ENCODE assay signal across 8 cellular contexts in the genomic region with DNA sequence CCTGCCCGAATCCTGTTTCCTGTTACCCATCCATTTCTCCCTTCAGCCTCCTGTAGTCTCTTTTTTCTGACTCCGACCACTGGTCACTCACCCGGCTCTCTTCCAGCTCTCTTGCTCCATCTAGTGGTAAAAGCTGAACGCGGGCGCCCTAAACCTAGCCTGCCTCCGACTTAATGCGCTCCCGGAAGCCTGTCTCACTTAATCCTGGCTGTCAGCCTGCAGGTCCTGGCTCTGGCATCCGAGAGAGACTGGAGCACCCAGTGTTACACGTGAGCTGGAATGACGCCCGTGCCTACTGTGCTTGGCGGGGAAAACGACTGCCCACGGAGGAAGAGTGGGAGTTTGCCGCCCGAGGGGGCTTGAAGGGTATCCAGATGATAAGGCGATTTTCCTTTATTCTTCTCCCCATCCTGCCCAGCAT. TPM values are rescaled to one million over a fixed set of nuclear protein-coding genes. Genes with fewer than 3 reads are reported as not detected.
DNase-seq lines count a peak whose midpoint lies in the region; ATAC-seq lines count a peak whose summit lies in the region.

No MANE protein-coding gene starts in this region.

- H3K9me3 Mint-ChIP-seq in CD4-positive, alpha-beta memory T cell, result no peaks in the 10 kb centered on the region

- peak; percentile 93 for ATAC-seq in GM19372 (IDR thresholded peaks at IDR 0.05; ENCODE audit: low read depth, unreplicated experiment)
- ATAC-seq in HG03439 (IDR thresholded peaks at IDR 0.05; ENCODE audit: unreplicated experiment), result peak; percentile 87

- H3K27ac ChIP-seq in CD4-positive, alpha-beta memory T cell (ENCODE audit: low read depth, low read length), result no peak overlapping the region

- no peak overlapping the region for H3K4me3 ChIP-seq in CD4-positive, alpha-beta memory T cell (ENCODE audit: low read length in 2 of 2)

- no peaks in the 10 kb centered on the region for H3K27me3 Mint-ChIP-seq in CD4-positive, alpha-beta memory T cell

- peaks cover 18% of the 10 kb centered on the region for H3K36me3 ChIP-seq in CD4-positive, alpha-beta memory T cell (ENCODE audit: insufficient read depth, low read length)

- peaks cover 3 to 6% (median 6%) of the 10 kb centered on the region in 4 donors for H3K4me1 Mint-ChIP-seq in CD4-positive, alpha-beta memory T cell

- POLR2A ChIA-PET in CD4-positive, alpha-beta memory T cell (lab: Charles Lee; ENCODE audit: partially characterized antibody), result interaction anchor here (1.0 to 3.6 kb wide), 2 partner anchors 10 to 433 kb away, joined by 3 to 22 read pairs; partner anchors contain the start of gene SUMF2

- no peaks in the 10 kb centered on the region for H3K9me3 ChIP-seq in CD4-positive, alpha-beta memory T cell (ENCODE audit: control insufficient read depth in 1 of 2, low read length in 2 of 2)

- peak; percentile 50 to 71 (median 56) for DNase-seq in CD4-positive, alpha-beta memory T cell
- DNase-seq in NCI-H526 treated with DMSO at 0.1 percent for 48 hours (lab: John Stamatoyannopoulos, UW) (peak; percentile 71), dermis microvascular lymphatic vessel endothelial cell (ENCODE audit: low read depth in 2 of 2) (peak; percentile 81 to 90), lung microvascular endothelial cell (ENCODE audit: low read depth in 2 of 2) (peak; percentile 87 to 91)
- DNase-seq in activated CD4-positive, alpha-beta T cell treated with anti-CD3 and anti-CD28 coated beads, Interleukin-2, amount 50 U/mL, for 24 hours (ENCODE audit: low read depth in 1 of 2, low spot score in 1 of 2), result peak; percentile 45 to 53
- peak; percentile 25 to 32 for DNase-seq in stimulated activated CD8-positive, alpha-beta memory T cell treated with anti-CD3 and anti-CD28 coated beads, Interleukin-2, amount 100 ng/mL, for 1 hour (ENCODE audit: low read depth in 2 of 2)

- H3K27ac Mint-ChIP-seq in CD4-positive, alpha-beta memory T cell, result peak overlapping the region in 6 of 7 donors; percentile 6 to 86 (median 72)

- H3K4me1 ChIP-seq in CD4-positive, alpha-beta memory T cell (ENCODE audit: insufficient read depth, low read length), result no peaks in the 10 kb centered on the region

- CTCF ChIA-PET in CD4-positive, alpha-beta memory T cell (lab: Charles Lee; ENCODE audit: partially characterized antibody), result interaction anchor here (0.6 to 12.0 kb wide), 30 partner anchors 9 to 572 kb away, joined by 3 to 240 read pairs (median 6); partner anchors contain the start of genes CHCHD2, NIPSNAP2, PHKG1 and PSPH

- no peaks in the 10 kb centered on the region for H3K27me3 ChIP-seq in CD4-positive, alpha-beta memory T cell (ENCODE audit: insufficient read depth, low read length)

- no peak overlapping the region for H3K4me3 Mint-ChIP-seq in CD4-positive, alpha-beta memory T cell

- H3K36me3 Mint-ChIP-seq in CD4-positive, alpha-beta memory T cell, result peaks cover 19 to 34% of the 10 kb centered on the region in 2 donors

- intact Hi-C loops in CD4-positive, alpha-beta memory T cell (cut with micrococcal nuclease), result loop anchor here (1.0 kb wide), 2 partner anchors 69 to 433 kb away; no protein-coding TSS in a partner anchor

RNA-seq across cellular contexts. Expression of gene SUMF2, which starts 10.3 kb away (rescaled TPM):
- 100 to 1,000 TPM; 172 to 177 TPM for total RNA-seq in CD4-positive, alpha-beta memory T cell
- 100 to 1,000 TPM in 1 of 2 donors, 10 to 100 TPM in 1; 79.9 to 157 TPM for polyA plus RNA-seq in CD4-positive, alpha-beta memory T cell
- total RNA-seq in dermis microvascular lymphatic vessel endothelial cell, result 151 and 194 TPM in 2 replicates
- 154 and 232 TPM in 2 replicates for total RNA-seq in lung microvascular endothelial cell

RNA-seq across cellular contexts. Expression of gene PHKG1, which starts 18.4 kb away (rescaled TPM):
- 1 to 10 TPM; 2.9 to 3.7 TPM for total RNA-seq in CD4-positive, alpha-beta memory T cell
- polyA plus RNA-seq in CD4-positive, alpha-beta memory T cell, result under 1 TPM in 1 of 2 donors, not detected in 1; 0.53 TPM
- total RNA-seq in dermis microvascular lymphatic vessel endothelial cell (0.13 and 0.38 TPM in 2 replicates), lung microvascular endothelial cell (0.20 and 0.22 TPM in 2 replicates)

RNA-seq across cellular contexts. Expression of gene CCT6A, which starts 22.8 kb away (rescaled TPM):
- 10 to 100 TPM; 72.9 to 78.2 TPM for total RNA-seq in CD4-positive, alpha-beta memory T cell
- 100 to 1,000 TPM in 1 of 2 donors, 10 to 100 TPM in 1; 94.7 to 113 TPM for polyA plus RNA-seq in CD4-positive, alpha-beta memory T cell
- total RNA-seq in dermis microvascular lymphatic vessel endothelial cell (171 and 229 TPM in 2 replicates), lung microvascular endothelial cell (159 and 184 TPM in 2 replicates)

RNA-seq across cellular contexts. Expression of gene PSPH, which starts 23.1 kb away (rescaled TPM):
- 1 to 10 TPM; 4.3 to 8.0 TPM for total RNA-seq in CD4-positive, alpha-beta memory T cell
- 1 to 10 TPM; 2.1 to 4.1 TPM for polyA plus RNA-seq in CD4-positive, alpha-beta memory T cell
- 21.5 and 29.1 TPM in 2 replicates for total RNA-seq in dermis microvascular lymphatic vessel endothelial cell
- 19.4 and 29.8 TPM in 2 replicates for total RNA-seq in lung microvascular endothelial cell

RNA-seq across cellular contexts. Expression of gene CHCHD2, which starts 31.9 kb away (rescaled TPM):
- 100 to 1,000 TPM; 147 to 156 TPM for total RNA-seq in CD4-positive, alpha-beta memory T cell
- 100 to 1,000 TPM; 504 to 526 TPM for polyA plus RNA-seq in CD4-positive, alpha-beta memory T cell
- total RNA-seq in dermis microvascular lymphatic vessel endothelial cell (237 and 295 TPM in 2 replicates), lung microvascular endothelial cell (282 and 284 TPM in 2 replicates)

Comparison
In these comparisons a context has a peak if more than half of its experiments do, and no peak if none do; other contexts are left out.
1. DNase-seq: peak in every context shown above with its lines; median percentile 89 in lung microvascular endothelial cell; 86 in dermis microvascular lymphatic vessel endothelial cell; 71 in NCI-H526 treated with DMSO at 0.1 percent for 48 hours; 56 in CD4-positive, alpha-beta memory T cell; 49 in activated CD4-positive, alpha-beta T cell treated with anti-CD3 and anti-CD28 coated beads, Interleukin-2, amount 50 U/mL, for 24 hours; 28 in stimulated activated CD8-positive, alpha-beta memory T cell treated with anti-CD3 and anti-CD28 coated beads, Interleukin-2, amount 100 ng/mL, for 1 hour.